Comparison of ENCODE assay signal across 1 cellular context in genomic region chr16:51155901-51156810, GRCh38.
A peak's percentile ranks its signal among the peaks of the same experiment; 100 is the strongest.
TF ChIP-seq lines count a peak whose summit lies in the region.

No MANE protein-coding gene starts in this region.

TF ChIP-seq in HepG2, 621 proteins besides CTCF, POLR2A, EP300 and RAD21 (continued from another document):
- TF ChIP-seq ZBTB14 (CRISPR knock-in tag; IDR thresholded peaks at IDR 0.05) (no peak), ZNF317 (CRISPR knock-in tag; IDR thresholded peaks at IDR 0.05) (no peak), HNRNPLL (IDR thresholded peaks at IDR 0.05; ENCODE audit: low read depth, low read length, poor library complexity, severe bottlenecking) (peak; percentile 55), ZNF160 (CRISPR knock-in tag; IDR thresholded peaks at IDR 0.05) (no peak), CEBPZ (IDR thresholded peaks at IDR 0.05; ENCODE audit: low read length) (no peak), MTA1 (CRISPR knock-in tag; IDR thresholded peaks at IDR 0.05; ENCODE audit: borderline replicate concordance) (peak; percentile 66; the same call in 1 of the 2 replicates), EZH2 (conservative IDR thresholded peaks at IDR 0.05; ENCODE audit: low read depth, low read length) (0 out of 2 replicates have a peak, but pooled peaks have one; percentile 42), DBP (CRISPR knock-in tag; IDR thresholded peaks at IDR 0.05; ENCODE audit: not compliant biosample characterization) (no peak), CBX2 (IDR thresholded peaks at IDR 0.05; ENCODE audit: low read depth, low read length) (peak; percentile 95), CBX2 (CRISPR knock-in tag; IDR thresholded peaks at IDR 0.05; ENCODE audit: low read depth) (no peak), HDAC6 (IDR thresholded peaks at IDR 0.05; ENCODE audit: low read depth, low read length) (peak; percentile 93; the same call in 1 of the 2 replicates)
- TF ChIP-seq, protein P1, sequence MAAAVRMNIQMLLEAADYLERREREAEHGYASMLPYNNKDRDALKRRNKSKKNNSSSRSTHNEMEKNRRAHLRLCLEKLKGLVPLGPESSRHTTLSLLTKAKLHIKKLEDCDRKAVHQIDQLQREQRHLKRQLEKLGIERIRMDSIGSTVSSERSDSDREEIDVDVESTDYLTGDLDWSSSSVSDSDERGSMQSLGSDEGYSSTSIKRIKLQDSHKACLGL (CRISPR knock-in tag; IDR thresholded peaks at IDR 0.05), result 0 out of 2 replicates have a peak, but pooled peaks have one; percentile 32
- TF ChIP-seq, protein P2, sequence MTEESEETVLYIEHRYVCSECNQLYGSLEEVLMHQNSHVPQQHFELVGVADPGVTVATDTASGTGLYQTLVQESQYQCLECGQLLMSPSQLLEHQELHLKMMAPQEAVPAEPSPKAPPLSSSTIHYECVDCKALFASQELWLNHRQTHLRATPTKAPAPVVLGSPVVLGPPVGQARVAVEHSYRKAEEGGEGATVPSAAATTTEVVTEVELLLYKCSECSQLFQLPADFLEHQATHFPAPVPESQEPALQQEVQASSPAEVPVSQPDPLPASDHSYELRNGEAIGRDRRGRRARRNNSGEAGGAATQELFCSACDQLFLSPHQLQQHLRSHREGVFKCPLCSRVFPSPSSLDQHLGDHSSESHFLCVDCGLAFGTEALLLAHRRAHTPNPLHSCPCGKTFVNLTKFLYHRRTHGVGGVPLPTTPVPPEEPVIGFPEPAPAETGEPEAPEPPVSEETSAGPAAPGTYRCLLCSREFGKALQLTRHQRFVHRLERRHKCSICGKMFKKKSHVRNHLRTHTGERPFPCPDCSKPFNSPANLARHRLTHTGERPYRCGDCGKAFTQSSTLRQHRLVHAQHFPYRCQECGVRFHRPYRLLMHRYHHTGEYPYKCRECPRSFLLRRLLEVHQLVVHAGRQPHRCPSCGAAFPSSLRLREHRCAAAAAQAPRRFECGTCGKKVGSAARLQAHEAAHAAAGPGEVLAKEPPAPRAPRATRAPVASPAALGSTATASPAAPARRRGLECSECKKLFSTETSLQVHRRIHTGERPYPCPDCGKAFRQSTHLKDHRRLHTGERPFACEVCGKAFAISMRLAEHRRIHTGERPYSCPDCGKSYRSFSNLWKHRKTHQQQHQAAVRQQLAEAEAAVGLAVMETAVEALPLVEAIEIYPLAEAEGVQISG (CRISPR knock-in tag; IDR thresholded peaks at IDR 0.05), result 0 out of 2 replicates have a peak, but pooled peaks have one; percentile 21
